26 cellular contexts compared by ENCODE assay signal in the genomic region with DNA sequence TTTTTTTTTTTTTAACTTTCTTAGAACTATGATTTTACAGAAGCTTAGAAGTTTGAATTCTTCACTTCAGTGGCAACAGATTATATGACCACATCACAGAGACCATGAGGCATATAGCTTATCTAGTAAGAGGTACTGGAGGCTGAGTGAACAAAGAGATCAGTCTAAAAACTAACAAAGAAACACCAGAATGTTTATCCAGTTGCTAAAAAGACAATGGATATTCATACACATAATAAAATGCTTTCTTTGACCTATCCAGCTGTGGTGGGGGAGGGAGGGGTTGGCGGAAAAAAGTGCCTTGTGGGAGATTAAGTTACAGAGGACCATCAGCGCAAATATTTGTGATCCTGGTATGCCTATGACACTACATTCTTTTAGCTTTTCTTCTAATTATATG. TPM values are rescaled to one million over a fixed set of nuclear protein-coding genes. Genes with fewer than 3 reads are reported as not detected.
"Had no signal": no experiment of that assay in that cellular context is flagged by ENCODE, and none has a peak within 500 bp of the region (broad histone marks: within the 10 kb centered on the region; RNA-seq: fewer than 3 reads in every experiment).

No MANE protein-coding gene starts in this region.

- H3K4me3 ChIP-seq: adrenal gland, breast epithelium, Peyer's patch, SJSA1 had no signal

- H3K4me1 ChIP-seq: adrenal gland, breast epithelium, Peyer's patch, SJSA1 had no signal

- DNase-seq: activated CD4-positive, alpha-beta T cell treated with anti-CD3 and anti-CD28 coated beads for 48 hours; activated CD4-positive, alpha-beta T cell treated with anti-CD3 and anti-CD28 coated beads, Interleukin-2, amount 50 U/mL, for 4 hours; activated CD4-positive, CD25-positive, alpha-beta regulatory T cell treated with anti-CD3 and anti-CD28 coated beads, Interleukin-2, amount 50 U/mL, for 72 hours; activated CD8-positive, alpha-beta memory T cell treated with anti-CD3 and anti-CD28 coated beads, Interleukin-2, amount 50 U/mL, for 48 hours; activated CD8-positive, alpha-beta T cell treated with anti-CD3 and anti-CD28 coated beads, Interleukin-2, amount 10 ng/mL, durations not matched to agents 7 days and 5 days; activated naive CD4-positive, alpha-beta T cell treated with anti-CD3 and anti-CD28 coated beads, Interleukin-2, amount 50 U/mL, for 16 hours; activated naive CD8-positive, alpha-beta T cell treated with anti-CD3 and anti-CD28 coated beads, Interleukin-2, amount 10 ng/mL, durations not matched to agents 7 days and 5 days; activated T-cell treated with anti-CD3 and anti-CD28 coated beads, Interleukin-2, amount 50 U/mL, for 1 hour; adrenal gland; aorta; Kasumi-1; NCI-H1105 treated with DMSO at 0.1 percent for 48 hours; NCI-H146; NCI-H1930; NCI-H2171; NCI-H2227 treated with DMSO at 0.1 percent for 48 hours; NCI-H446 treated with DMSO at 0.1 percent for 48 hours; NCI-H524 treated with DMSO at 0.1 percent for 48 hours; NCI-H82; Peyer's patch; Right ventricle myocardium superior; SW 1271 had no signal

- H3K9me3 ChIP-seq: adrenal gland, breast epithelium, Peyer's patch, SJSA1 had no signal

- H3K36me3 ChIP-seq: adrenal gland, breast epithelium, Peyer's patch, SJSA1 had no signal

- H3K27ac ChIP-seq: adrenal gland, breast epithelium, Peyer's patch, RWPE1, SJSA1 had no signal

- H3K27me3 ChIP-seq: adrenal gland, breast epithelium, Peyer's patch, SJSA1 had no signal

RNA-seq across cellular contexts. Expression of a gene that starts 34.7 kb away (rescaled TPM):
- total RNA-seq: activated CD8-positive, alpha-beta T cell treated with anti-CD3 and anti-CD28 coated beads, Interleukin-2, amount 10 ng/mL, durations not matched to agents 7 days and 5 days; activated naive CD8-positive, alpha-beta T cell treated with anti-CD3 and anti-CD28 coated beads, Interleukin-2, amount 10 ng/mL, durations not matched to agents 7 days and 5 days; T-helper 1 cell treated with Interleukin-12 subunit alpha and Interleukin-12 subunit beta and Interleukin-4 antibody, amounts not matched to agents 30 ng/mL and 1 ng/mL, for 36 hours had no signal
